Comparison of ENCODE assay signal across 16 cellular contexts in the genomic region with DNA sequence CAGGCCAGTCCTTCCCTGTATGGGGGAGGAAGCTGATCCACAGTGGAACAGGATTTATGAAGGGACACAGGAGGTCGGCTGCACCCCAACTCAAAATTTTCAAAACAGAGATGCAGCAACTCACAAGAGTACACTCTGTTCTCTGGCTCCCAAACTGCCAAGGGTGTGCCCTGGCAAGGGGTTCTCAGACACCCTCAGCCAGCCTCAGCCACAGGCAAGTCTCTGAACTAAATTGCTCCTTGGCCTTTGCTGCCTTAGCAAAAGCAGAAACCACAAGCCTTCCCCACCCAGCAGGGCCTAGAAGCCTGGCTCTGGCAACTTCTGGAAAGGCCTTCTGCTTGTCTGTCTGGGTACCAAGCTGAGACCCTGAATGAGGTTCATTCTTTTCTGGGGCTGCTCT. TPM values are rescaled to one million over a fixed set of nuclear protein-coding genes. Genes with fewer than 3 reads are reported as not detected.
DNase-seq lines count a peak whose midpoint lies in the region; TF ChIP-seq lines count a peak whose summit lies in the region.
"Had no signal": no experiment of that assay in that cellular context is flagged by ENCODE, and none has a peak within 500 bp of the region (broad histone marks: within the 10 kb centered on the region; RNA-seq: fewer than 3 reads in every experiment).

No MANE protein-coding gene starts in this region.

- WGBS in ovary, 3 donors: 6 to 38% (median 17%) methylated on average over 1 of the region's 1 CpG

- no peaks in the 10 kb centered on the region for H3K27me3 ChIP-seq in ovary
- H3K27me3 ChIP-seq: SJSA1 had no signal

- peak; percentile 51 for TF ChIP-seq EP300 in ovary (IDR thresholded peaks at IDR 0.05)

- no peak overlapping the region for H3K4me3 ChIP-seq in ovary
- H3K4me3 ChIP-seq: SJSA1 had no signal

- H3K27ac Mint-ChIP-seq in type B pancreatic cell: no peak overlapping the region
- H3K27ac Mint-ChIP-seq: activated B cell treated with CpG ODN at 0.5 μM for 24 hours; CD4-positive, alpha-beta memory T cell had no signal

- no peaks in the 10 kb centered on the region for H3K36me3 Mint-ChIP-seq in type B pancreatic cell
- H3K36me3 Mint-ChIP-seq: CD4-positive, alpha-beta memory T cell had no signal

- no peak for TF ChIP-seq CTCF in ovary (IDR thresholded peaks at IDR 0.05)
- TF ChIP-seq CTCF in type B pancreatic cell (conservative IDR thresholded peaks at IDR 0.05): no peak

- H3K27ac ChIP-seq in ovary: peak overlapping the region; percentile 22 to 63
- H3K27ac ChIP-seq: 22Rv1, SJSA1 had no signal

- H3K36me3 ChIP-seq in ovary: no peaks in the 10 kb centered on the region
- H3K36me3 ChIP-seq: SJSA1 had no signal

- peaks cover 11% of the 10 kb centered on the region for H3K4me1 ChIP-seq in ovary (ENCODE audit: insufficient read depth)
- H3K4me1 ChIP-seq: SJSA1 had no signal

- no peaks in the 10 kb centered on the region for H3K9me3 Mint-ChIP-seq in type B pancreatic cell
- H3K9me3 Mint-ChIP-seq: activated B cell treated with CpG ODN at 0.5 μM for 24 hours; CD4-positive, alpha-beta memory T cell had no signal

- DNase-seq in NOMO-1 (lab: John Stamatoyannopoulos, UW; ENCODE audit: unreplicated experiment in 2 of 2): peak; percentile 7 to 8
- no peak for DNase-seq in NOMO-1 treated with dmso at 0.1 percent for 144 hours (lab: John Stamatoyannopoulos, UW; ENCODE audit: unreplicated experiment)
- peak in 26 of 42 donors; percentile 27 to 77 (median 49) for DNase-seq in head of caudate nucleus
- peak in 4 of 5 donors; percentile 57 to 84 (median 78) for DNase-seq in ovary
- DNase-seq in type B pancreatic cell (ENCODE audit: extremely low spot score, unreplicated experiment): peak; percentile 44
- no peak for DNase-seq in UCSD-AML1 (lab: John Stamatoyannopoulos, UW; ENCODE audit: unreplicated experiment)
- DNase-seq in NCI-H510A treated with DMSO at 0.1 percent for 48 hours (lab: John Stamatoyannopoulos, UW): no peak
- DNase-seq in dermis blood vessel endothelial cell: no peak
- DNase-seq: activated B cell treated with CpG ODN at 0.5 μM for 24 hours; CD4-positive, alpha-beta memory T cell; effector CD4-positive, alpha-beta T cell; GF-D8; mesendoderm; NCI-H1930 had no signal

- H3K9me3 ChIP-seq in ovary: no peaks in the 10 kb centered on the region
- H3K9me3 ChIP-seq: SJSA1 had no signal

- H3K27me3 Mint-ChIP-seq in type B pancreatic cell: peaks cover 9% of the 10 kb centered on the region

- TF ChIP-seq POLR2A in ovary (IDR thresholded peaks at IDR 0.05): peak; percentile 16

- peaks cover 21% of the 10 kb centered on the region for H3K4me1 Mint-ChIP-seq in type B pancreatic cell (ENCODE audit: unreplicated experiment)
- H3K4me1 Mint-ChIP-seq: activated B cell treated with CpG ODN at 0.5 μM for 24 hours; CD4-positive, alpha-beta memory T cell had no signal

- intact Hi-C loops in head of caudate nucleus (cut with DNase I) (no loop called here), ovary (cut with DNase I) (no loop called here)

- no peak overlapping the region for H3K4me3 Mint-ChIP-seq in type B pancreatic cell
- H3K4me3 Mint-ChIP-seq: activated B cell treated with CpG ODN at 0.5 μM for 24 hours; CD4-positive, alpha-beta memory T cell had no signal

RNA-seq across cellular contexts. Expression of gene RHOB, which starts 36.6 kb away (rescaled TPM):
- total RNA-seq in ovary (1,000 to 10,000 TPM in 2 of 7 donors, 100 to 1,000 TPM in 5; 315 to 1,363 (median 467) TPM), type B pancreatic cell (ENCODE audit: low replicate concordance) (82.8 and 83.5 TPM in 2 replicates), dermis blood vessel endothelial cell (991 and 2,158 TPM in 2 replicates)
- polyA plus RNA-seq in ovary: 100 to 1,000 TPM; 200 to 275 TPM

Comparison
In these comparisons a context has a peak if more than half of its experiments do, and no peak if none do; other contexts are left out.
1. DNase-seq: peak in NOMO-1 (2 of 2), head of caudate nucleus (26 of 42), ovary (4 of 5) and type B pancreatic cell (single experiment); none in NOMO-1 treated with dmso at 0.1 percent for 144 hours (single experiment), UCSD-AML1 (single experiment), NCI-H510A treated with DMSO at 0.1 percent for 48 hours (single experiment) and dermis blood vessel endothelial cell (single experiment).